In the genomic region with DNA sequence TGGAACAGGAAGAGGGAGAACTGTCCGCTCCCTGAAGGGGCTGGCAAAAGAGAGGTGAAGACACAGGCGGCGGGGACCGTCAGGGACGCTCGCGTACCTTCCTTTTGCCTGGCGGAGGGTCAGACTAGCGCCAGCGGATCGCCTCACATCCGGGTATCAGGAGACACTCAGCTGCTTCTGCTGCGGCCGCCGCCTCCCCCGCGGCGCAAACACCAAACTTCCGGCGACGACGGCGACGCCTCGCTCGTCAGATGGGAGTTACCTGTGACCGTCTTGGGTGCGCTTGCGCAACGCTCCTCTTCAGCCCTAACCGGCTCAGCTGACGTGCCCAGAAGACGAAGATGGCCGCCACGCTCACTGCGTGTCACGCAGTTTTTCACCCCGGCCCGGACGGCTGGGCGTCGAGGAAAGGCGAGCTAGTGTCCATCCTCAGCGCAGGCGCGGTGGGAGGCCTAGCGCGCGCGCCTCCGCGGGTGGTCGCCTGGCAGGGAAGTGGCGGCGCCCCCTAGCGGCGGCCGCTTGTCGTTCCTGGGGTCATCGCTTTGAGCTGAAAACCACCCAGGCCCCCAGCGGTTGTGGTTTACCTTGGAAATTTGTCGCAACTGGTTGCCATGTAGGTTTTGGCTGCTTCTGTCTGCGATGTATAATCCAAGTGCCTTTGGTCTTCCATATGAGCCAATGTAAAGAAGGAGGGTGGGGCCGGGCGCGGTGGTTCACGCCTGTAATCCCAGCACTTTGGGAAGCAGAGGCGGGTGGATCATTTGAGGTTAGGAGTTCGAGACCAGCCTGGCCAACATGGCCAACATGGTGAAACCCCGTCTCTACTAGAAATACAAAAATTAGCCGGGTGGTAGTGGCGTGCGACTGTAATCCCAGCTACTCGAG, we compare ENCODE assay signal across 1 cellular context.
TF ChIP-seq lines count a peak whose summit lies in the region.

ESCO1 (minus strand) TSS at position 179 of the 885 bp plus-strand sequence. CDS start 25,861 bp downstream, outside the sequence.

TF ChIP-seq in K562, 482 proteins besides CTCF, POLR2A, EP300 and RAD21 (continued from another document and continues in another):
- TF ChIP-seq TAF1 (IDR thresholded peaks at IDR 0.05; ENCODE audit: control insufficient read depth, extremely low read depth, insufficient read depth, low read length, severe bottlenecking) (peak; percentile 73), WHSC1 (IDR thresholded peaks at IDR 0.05; ENCODE audit: low read length) (no peak), TGIF2 (CRISPR knock-in tag; IDR thresholded peaks at IDR 0.05) (no peak), NFRKB (IDR thresholded peaks at IDR 0.05; ENCODE audit: low read depth) (peak; percentile 82), BCLAF1 (IDR thresholded peaks at IDR 0.05; ENCODE audit: borderline replicate concordance in 1 of 2, control insufficient read depth in 1 of 2, low read depth in 2 of 2, low read length in 1 of 2) (no peak), TEAD2 (tag; IDR thresholded peaks at IDR 0.05) (no peak), HNRNPUL1 (IDR thresholded peaks at IDR 0.05; ENCODE audit: low read length) (no peak), NR2C1 (IDR thresholded peaks at IDR 0.05) (peak; percentile 59; the same call in 1 of the 2 replicates), NR2C1 (tag; IDR thresholded peaks at IDR 0.05) (peak; percentile 44; the same call in 1 of the 2 replicates), FOXP4 (CRISPR knock-in tag; IDR thresholded peaks at IDR 0.05; ENCODE audit: borderline replicate concordance) (no peak; the same call in 1 of the 2 replicates), NFE2L1 (tag; IDR thresholded peaks at IDR 0.05; ENCODE audit: borderline replicate concordance, low read depth) (no peak), MEF2D (tag; conservative IDR thresholded peaks at IDR 0.05; ENCODE audit: low read depth) (no peak), BRD4 (IDR thresholded peaks at IDR 0.05) (no peak), YBX1 (IDR thresholded peaks at IDR 0.05) (no peak), KAT8 (IDR thresholded peaks at IDR 0.05; ENCODE audit: low read depth) (no peak), KDM4B (IDR thresholded peaks at IDR 0.05; ENCODE audit: borderline replicate concordance in 2 of 2, low read depth in 1 of 2) (peak in 1 of 2 experiments; percentile 29; a peak in 1 of 4 replicates), TSC22D4 (tag; IDR thresholded peaks at IDR 0.05) (no peak), GATAD2B (IDR thresholded peaks at IDR 0.05; ENCODE audit: borderline replicate concordance) (peak; percentile 63; the same call in 1 of the 2 replicates), CBX5 (IDR thresholded peaks at IDR 0.05; ENCODE audit: borderline replicate concordance, low read depth) (0 out of 2 replicates have a peak, but pooled peaks have one; percentile 41), NCOA1 (IDR thresholded peaks at IDR 0.05; ENCODE audit: low read depth) (peak; percentile 31; the same call in 1 of the 2 replicates), MEIS2 (IDR thresholded peaks at IDR 0.05; ENCODE audit: partially characterized antibody) (peak; percentile 94), SNRNP70 (optimal IDR thresholded peaks at IDR 0.05; ENCODE audit: low read depth, low read length) (no peak), HEY1 (CRISPR knock-in tag; IDR thresholded peaks at IDR 0.05; ENCODE audit: borderline replicate concordance) (no peak), GTF2B (IDR thresholded peaks at IDR 0.05; ENCODE audit: extremely low read depth, insufficient read length) (peak; percentile 26), FUS (optimal IDR thresholded peaks at IDR 0.05; ENCODE audit: low read depth, low read length) (no peak), KLF1 (tag; IDR thresholded peaks at IDR 0.05) (no peak; the same call in none of the 2 replicates), DACH1 (IDR thresholded peaks at IDR 0.05; ENCODE audit: partially characterized antibody) (peak; percentile 96), HLTF (IDR thresholded peaks at IDR 0.05) (no peak), ARHGAP35 (IDR thresholded peaks at IDR 0.05; ENCODE audit: partially characterized antibody) (no peak), CEBPG (CRISPR knock-in tag; IDR thresholded peaks at IDR 0.05) (peak; percentile 99), CEBPG (tag; conservative IDR thresholded peaks at IDR 0.05 in 1 of 2, IDR thresholded peaks at IDR 0.05 in 1 of 2) (peak; percentile 97 to 99), RBBP5 (IDR thresholded peaks at IDR 0.05; ENCODE audit: borderline replicate concordance, insufficient read depth, low read length, poor library complexity, severe bottlenecking) (peak; percentile 86), RREB1 (CRISPR knock-in tag; IDR thresholded peaks at IDR 0.05) (no peak), TEAD4 (IDR thresholded peaks at IDR 0.05; ENCODE audit: low read length) (peak; percentile 47; the same call in 1 of the 2 replicates), TEAD4 (CRISPR knock-in tag; IDR thresholded peaks at IDR 0.05; ENCODE audit: borderline replicate concordance) (no peak), ARID1B (IDR thresholded peaks at IDR 0.05) (0 out of 2 replicates have a peak, but pooled peaks have one; percentile 39), ZNF134 (CRISPR knock-in tag; conservative IDR thresholded peaks at IDR 0.05) (no peak), NCOR1 (IDR thresholded peaks at IDR 0.05) (peak; percentile 66), SRSF7 (optimal IDR thresholded peaks at IDR 0.05; ENCODE audit: low read depth, low read length) (no peak), TEAD1 (CRISPR knock-in tag; IDR thresholded peaks at IDR 0.05) (peak; percentile 14 to 19; a peak in 2 of 4 replicates), SAP30 (IDR thresholded peaks at IDR 0.05; ENCODE audit: borderline replicate concordance, insufficient read depth, low read depth, low read length, poor library complexity, severe bottlenecking) (peak; percentile 69), NCOA6 (IDR thresholded peaks at IDR 0.05) (peak; percentile 97), EZH2 (IDR thresholded peaks at IDR 0.05; ENCODE audit: borderline replicate concordance, low read depth, low read length) (no peak), RFX5 (IDR thresholded peaks at IDR 0.05; ENCODE audit: low read depth, low read length) (peak; percentile 93), GATAD2A (IDR thresholded peaks at IDR 0.05) (no peak), CXXC5 (CRISPR knock-in tag; IDR thresholded peaks at IDR 0.05) (peak; percentile 98), EGR1 (conservative IDR thresholded peaks at IDR 0.05) (peak; percentile 85), KDM2B (CRISPR knock-in tag; IDR thresholded peaks at IDR 0.05) (no peak)
- TF ChIP-seq, protein P1, sequence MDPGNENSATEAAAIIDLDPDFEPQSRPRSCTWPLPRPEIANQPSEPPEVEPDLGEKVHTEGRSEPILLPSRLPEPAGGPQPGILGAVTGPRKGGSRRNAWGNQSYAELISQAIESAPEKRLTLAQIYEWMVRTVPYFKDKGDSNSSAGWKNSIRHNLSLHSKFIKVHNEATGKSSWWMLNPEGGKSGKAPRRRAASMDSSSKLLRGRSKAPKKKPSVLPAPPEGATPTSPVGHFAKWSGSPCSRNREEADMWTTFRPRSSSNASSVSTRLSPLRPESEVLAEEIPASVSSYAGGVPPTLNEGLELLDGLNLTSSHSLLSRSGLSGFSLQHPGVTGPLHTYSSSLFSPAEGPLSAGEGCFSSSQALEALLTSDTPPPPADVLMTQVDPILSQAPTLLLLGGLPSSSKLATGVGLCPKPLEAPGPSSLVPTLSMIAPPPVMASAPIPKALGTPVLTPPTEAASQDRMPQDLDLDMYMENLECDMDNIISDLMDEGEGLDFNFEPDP (CRISPR knock-in tag; IDR thresholded peaks at IDR 0.05) = no peak
- TF ChIP-seq, protein P2, sequence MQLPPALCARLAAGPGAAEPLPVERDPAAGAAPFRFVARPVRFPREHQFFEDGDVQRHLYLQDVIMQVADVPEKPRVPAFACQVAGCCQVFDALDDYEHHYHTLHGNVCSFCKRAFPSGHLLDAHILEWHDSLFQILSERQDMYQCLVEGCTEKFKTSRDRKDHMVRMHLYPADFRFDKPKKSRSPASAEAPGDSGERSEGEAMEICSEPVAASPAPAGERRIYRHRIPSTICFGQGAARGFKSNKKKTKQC (CRISPR knock-in tag; IDR thresholded peaks at IDR 0.05) = peak; percentile 75
- TF ChIP-seq, protein P3, sequence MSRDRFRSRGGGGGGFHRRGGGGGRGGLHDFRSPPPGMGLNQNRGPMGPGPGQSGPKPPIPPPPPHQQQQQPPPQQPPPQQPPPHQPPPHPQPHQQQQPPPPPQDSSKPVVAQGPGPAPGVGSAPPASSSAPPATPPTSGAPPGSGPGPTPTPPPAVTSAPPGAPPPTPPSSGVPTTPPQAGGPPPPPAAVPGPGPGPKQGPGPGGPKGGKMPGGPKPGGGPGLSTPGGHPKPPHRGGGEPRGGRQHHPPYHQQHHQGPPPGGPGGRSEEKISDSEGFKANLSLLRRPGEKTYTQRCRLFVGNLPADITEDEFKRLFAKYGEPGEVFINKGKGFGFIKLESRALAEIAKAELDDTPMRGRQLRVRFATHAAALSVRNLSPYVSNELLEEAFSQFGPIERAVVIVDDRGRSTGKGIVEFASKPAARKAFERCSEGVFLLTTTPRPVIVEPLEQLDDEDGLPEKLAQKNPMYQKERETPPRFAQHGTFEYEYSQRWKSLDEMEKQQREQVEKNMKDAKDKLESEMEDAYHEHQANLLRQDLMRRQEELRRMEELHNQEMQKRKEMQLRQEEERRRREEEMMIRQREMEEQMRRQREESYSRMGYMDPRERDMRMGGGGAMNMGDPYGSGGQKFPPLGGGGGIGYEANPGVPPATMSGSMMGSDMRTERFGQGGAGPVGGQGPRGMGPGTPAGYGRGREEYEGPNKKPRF (IDR thresholded peaks at IDR 0.05; ENCODE audit: low read depth, low read length) = no peak
